In the genomic region with DNA sequence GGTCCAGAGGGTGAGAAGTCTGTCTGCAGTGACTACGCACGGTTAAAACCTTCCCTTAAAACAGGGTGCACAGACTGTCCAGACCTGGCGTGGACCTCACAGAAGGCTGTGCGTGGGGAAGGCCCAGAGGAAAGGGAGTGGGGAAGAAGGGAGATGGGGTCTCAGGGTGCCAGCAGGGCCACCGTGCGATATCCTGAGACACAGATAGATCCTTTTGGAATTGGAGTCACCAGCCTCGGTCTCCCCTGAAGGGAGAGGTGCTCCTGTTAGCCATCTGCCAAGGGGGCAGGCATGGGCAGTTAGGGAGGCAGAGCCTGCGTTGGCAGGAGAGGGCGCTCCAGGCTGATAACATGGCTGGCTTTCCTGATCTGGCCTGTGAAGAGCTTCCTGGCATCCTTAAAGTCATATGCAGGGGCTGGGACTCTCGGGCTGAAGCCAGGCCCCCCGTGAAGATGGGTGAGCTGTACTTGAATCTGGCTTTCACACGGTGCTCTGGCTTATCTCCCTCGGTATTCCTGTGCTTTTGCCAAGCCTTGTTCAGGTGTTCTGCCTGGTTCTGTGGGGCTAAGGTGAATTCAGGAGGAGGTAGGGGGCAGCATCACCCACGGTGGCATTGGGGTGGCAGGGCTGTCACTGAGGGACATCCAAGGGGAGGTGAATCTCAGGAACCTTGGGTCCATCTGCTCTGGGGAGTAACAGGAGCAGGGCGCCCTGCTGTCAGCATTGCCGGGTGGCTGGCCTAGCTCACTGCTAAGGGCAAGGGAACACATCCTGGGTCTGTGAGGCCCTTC, we compare ENCODE assay signal across 8 cellular contexts.
DNase-seq lines count a peak whose midpoint lies in the region; TF ChIP-seq lines count a peak whose summit lies in the region.

No MANE protein-coding gene starts in this region.

- no peak overlapping the region for H2AFZ ChIP-seq in OCI-LY3 (ENCODE audit: low read depth, low read length)

- TF ChIP-seq CTCF in OCI-LY3 (IDR thresholded peaks at IDR 0.05; ENCODE audit: low read depth, low read length) (peak; percentile 41), esophagus squamous epithelium (IDR thresholded peaks at IDR 0.05) (peak in 5 of 6 experiments; percentile 20 to 56 (median 31)), retinal pigment epithelial cell (conservative IDR thresholded peaks at IDR 0.05; ENCODE audit: low read depth, low read length) (peak; percentile 48)

- no peak for TF ChIP-seq POLR2A in esophagus squamous epithelium (IDR thresholded peaks at IDR 0.05)

- H3K79me2 ChIP-seq in OCI-LY3 (ENCODE audit: low read length), result no peaks in the 10 kb centered on the region

- H3K27me3 ChIP-seq in OCI-LY3 (ENCODE audit: low read depth, low read length), result peaks cover 4% of the 10 kb centered on the region; the same call in 1 of the 2 replicates
- H3K27me3 ChIP-seq in esophagus squamous epithelium, result no peaks in the 10 kb centered on the region

- no peaks in the 10 kb centered on the region for H3K36me3 ChIP-seq in OCI-LY3 (replicated peaks; ENCODE audit: low read depth, low read length)
- peaks cover 10 to 74% (median 16%) of the 10 kb centered on the region in 3 donors for H3K36me3 ChIP-seq in esophagus squamous epithelium

- no peaks in the 10 kb centered on the region for H4K20me1 ChIP-seq in OCI-LY3 (ENCODE audit: insufficient read depth, low read length)

- H3K27ac ChIP-seq in OCI-LY3 (ENCODE audit: low read length) (no peak overlapping the region), esophagus squamous epithelium (peak overlapping the region in 3 of 4 donors; percentile 44 to 63 (median 62))

- H3K4me1 ChIP-seq in OCI-LY3 (ENCODE audit: low read length) (no peaks in the 10 kb centered on the region), esophagus squamous epithelium (peaks cover 13 to 72% (median 20%) of the 10 kb centered on the region in 3 donors)

- H3K4me3 ChIP-seq in OCI-LY3 (ENCODE audit: low read length) (no peak overlapping the region), esophagus squamous epithelium (no peak overlapping the region), retinal pigment epithelial cell (ENCODE audit: low read length) (no peak overlapping the region)

- no peak overlapping the region for H3K4me2 ChIP-seq in OCI-LY3 (ENCODE audit: low read length)

- no peaks in the 10 kb centered on the region for H3K9me3 ChIP-seq in OCI-LY3 (ENCODE audit: insufficient read depth, low read length)
- no peaks in the 10 kb centered on the region for H3K9me3 ChIP-seq in esophagus squamous epithelium

- intact Hi-C loops in esophagus squamous epithelium (cut with DNase I), result loop anchor here (10.0 kb wide), 2 partner anchors 307 to 407 kb away; no protein-coding TSS in a partner anchor

- WGBS in esophagus squamous epithelium, 2 donors, result 68 to 85% methylated on average over 3 to 7 of the region's 16 CpGs

- H3K9ac ChIP-seq in OCI-LY3 (ENCODE audit: low read length), result no peak overlapping the region

- DNase-seq in NCI-H1105 treated with DMSO at 0.1 percent for 48 hours (lab: John Stamatoyannopoulos, UW) (peak; percentile 11), NCI-H1105 (lab: John Stamatoyannopoulos, UW) (no peak), esophagus squamous epithelium (lab: John Stamatoyannopoulos, UW) (no peak), retinal pigment epithelial cell (ENCODE audit: low read depth) (no peak), hepatic stellate cell (ENCODE audit: low spot score) (no peak), NCI-H187 treated with DMSO at 0.1 percent for 48 hours (lab: John Stamatoyannopoulos, UW) (no peak), amygdala (lab: John Stamatoyannopoulos, UW) (no peak)
